1 cellular context compared by ENCODE assay signal in the genomic region with DNA sequence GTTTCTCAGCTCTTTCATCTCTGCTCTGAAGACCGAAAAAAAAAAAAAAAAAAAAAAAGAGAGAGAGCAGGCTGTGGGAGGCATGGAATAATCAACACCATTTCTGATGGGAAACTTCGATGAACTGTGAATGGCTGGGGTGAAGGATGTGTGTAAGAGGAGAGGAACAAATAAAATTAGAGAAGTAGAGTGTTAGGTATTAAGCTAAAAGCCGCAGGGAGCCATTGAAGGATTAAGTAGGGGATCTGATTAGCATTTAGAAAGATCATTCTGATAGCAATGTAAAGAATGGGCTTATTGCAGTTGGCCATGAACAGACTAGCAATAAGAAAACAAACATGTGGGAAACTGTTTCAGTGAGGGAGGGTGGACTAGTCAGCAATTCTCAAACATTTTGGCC.
TF ChIP-seq lines count a peak whose summit lies in the region.

No MANE protein-coding gene starts in this region.

TF ChIP-seq in IMR-90, 13 proteins besides CTCF, POLR2A, EP300 and RAD21 (continued from another document):
- TF ChIP-seq, protein P1, sequence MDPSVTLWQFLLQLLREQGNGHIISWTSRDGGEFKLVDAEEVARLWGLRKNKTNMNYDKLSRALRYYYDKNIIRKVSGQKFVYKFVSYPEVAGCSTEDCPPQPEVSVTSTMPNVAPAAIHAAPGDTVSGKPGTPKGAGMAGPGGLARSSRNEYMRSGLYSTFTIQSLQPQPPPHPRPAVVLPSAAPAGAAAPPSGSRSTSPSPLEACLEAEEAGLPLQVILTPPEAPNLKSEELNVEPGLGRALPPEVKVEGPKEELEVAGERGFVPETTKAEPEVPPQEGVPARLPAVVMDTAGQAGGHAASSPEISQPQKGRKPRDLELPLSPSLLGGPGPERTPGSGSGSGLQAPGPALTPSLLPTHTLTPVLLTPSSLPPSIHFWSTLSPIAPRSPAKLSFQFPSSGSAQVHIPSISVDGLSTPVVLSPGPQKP (IDR thresholded peaks at IDR 0.05; ENCODE audit: borderline replicate concordance, low read depth, low read length), result no peak
- no peak for TF ChIP-seq MAFK (IDR thresholded peaks at IDR 0.05; ENCODE audit: low read depth, low read length)
- no peak for TF ChIP-seq CEBPB (IDR thresholded peaks at IDR 0.05; ENCODE audit: low read depth, low read length)
- TF ChIP-seq, protein P2, sequence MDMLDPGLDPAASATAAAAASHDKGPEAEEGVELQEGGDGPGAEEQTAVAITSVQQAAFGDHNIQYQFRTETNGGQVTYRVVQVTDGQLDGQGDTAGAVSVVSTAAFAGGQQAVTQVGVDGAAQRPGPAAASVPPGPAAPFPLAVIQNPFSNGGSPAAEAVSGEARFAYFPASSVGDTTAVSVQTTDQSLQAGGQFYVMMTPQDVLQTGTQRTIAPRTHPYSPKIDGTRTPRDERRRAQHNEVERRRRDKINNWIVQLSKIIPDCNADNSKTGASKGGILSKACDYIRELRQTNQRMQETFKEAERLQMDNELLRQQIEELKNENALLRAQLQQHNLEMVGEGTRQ (IDR thresholded peaks at IDR 0.05; ENCODE audit: low read depth, low read length), result no peak
- no peak for TF ChIP-seq FOS (IDR thresholded peaks at IDR 0.05; ENCODE audit: low read depth, low read length)
- TF ChIP-seq BHLHE40 (IDR thresholded peaks at IDR 0.05; ENCODE audit: low read depth, low read length), result no peak
- TF ChIP-seq SMC3 (IDR thresholded peaks at IDR 0.05; ENCODE audit: low read depth, low read length), result no peak
- no peak for TF ChIP-seq RFX5 (IDR thresholded peaks at IDR 0.05; ENCODE audit: low read depth, low read length)
- TF ChIP-seq RCOR1 (IDR thresholded peaks at IDR 0.05; ENCODE audit: insufficient replicate concordance, low read length), result no peak
- TF ChIP-seq MAZ (IDR thresholded peaks at IDR 0.05; ENCODE audit: borderline replicate concordance, low read depth, low read length), result no peak
- no peak for TF ChIP-seq MXI1 (IDR thresholded peaks at IDR 0.05; ENCODE audit: borderline replicate concordance, low read depth, low read length)
- TF ChIP-seq NFE2L2 (IDR thresholded peaks at IDR 0.05; ENCODE audit: low read depth, low read length), result no peak
TF ChIP-seq in IMR-90: peak in this region for 0.
